ENCODE assay signal across 23 cellular contexts in the genomic region with DNA sequence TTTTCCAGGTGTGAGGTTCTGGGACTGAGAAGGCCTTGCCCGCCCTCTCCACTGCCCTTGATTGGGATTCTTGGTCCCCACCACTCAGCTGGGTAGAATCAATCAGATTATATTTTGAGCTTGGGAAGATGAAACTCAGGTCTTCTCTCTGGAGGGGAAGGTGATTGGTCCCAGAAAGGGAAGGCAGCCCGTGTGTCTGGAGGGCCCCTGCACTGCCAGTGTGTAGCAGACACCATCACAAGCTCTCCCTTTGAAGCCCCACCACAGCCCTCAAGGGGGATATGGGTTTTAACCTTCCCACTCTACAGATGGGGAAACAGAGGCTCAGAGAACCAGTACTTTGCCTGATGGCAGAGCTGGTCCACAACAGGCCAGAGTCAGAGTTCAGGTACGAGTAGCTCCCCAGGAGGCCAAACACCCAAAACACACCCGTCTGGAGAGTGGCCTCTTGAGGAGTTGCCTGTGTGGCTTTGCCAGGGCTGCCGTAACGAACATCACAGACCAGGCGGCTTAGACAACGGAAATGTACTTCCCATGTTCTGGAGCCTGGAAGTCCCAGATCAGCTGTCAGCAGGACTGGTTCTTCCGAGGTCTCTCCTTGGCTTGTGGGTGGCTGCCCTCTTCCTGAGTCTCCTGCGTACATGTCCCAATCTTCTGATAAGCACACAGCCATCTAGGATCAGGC.
"Had no signal": no experiment of that assay in that cellular context is flagged by ENCODE, and none has a peak within 500 bp of the region (broad histone marks: within the 10 kb centered on the region; RNA-seq: fewer than 3 reads in every experiment).

No MANE protein-coding gene starts in this region.

- ATAC-seq: activated T-cell treated with anti-CD3 and anti-CD28 coated beads, Interleukin-2, amount 50 U/mL, for 4 hours; SK-N-SH treated with all-trans-retinoic acid at 6 μM for 48 hours; WTC11 had no signal

- H3K4me1 ChIP-seq: Peyer's patch had no signal

- H3K27ac Mint-ChIP-seq: activated naive CD4-positive, alpha-beta T cell treated with anti-CD3 and anti-CD28 coated beads, Interleukin-2, amount 10 ng/mL, durations not matched to agents 7 days and 5 days; activated naive CD8-positive, alpha-beta T cell treated with anti-CD3 and anti-CD28 coated beads for 36 hours; T-helper 2 cell treated with Interferon-gamma antibody and Interleukin-4, amounts not matched to agents 5 μg/mL and 100 μg/mL, for 36 hours; WTC11 had no signal

- DNase-seq: activated CD4-positive, alpha-beta T cell treated with anti-CD3 and anti-CD28 coated beads for 48 hours; activated CD4-positive, alpha-beta T cell treated with anti-CD3 and anti-CD28 coated beads, Interleukin-2, amount 50 U/mL, for 48 hours; activated CD4-positive, CD25-positive, alpha-beta regulatory T cell treated with anti-CD3 and anti-CD28 coated beads, Interleukin-2, amount 50 U/mL, for 72 hours; activated gamma-delta T cell treated with Interleukin-2 at 50 U/mL for 16 hours; activated naive CD4-positive, alpha-beta T cell treated with anti-CD3 and anti-CD28 coated beads, Interleukin-2, amount 10 ng/mL, durations not matched to agents 7 days and 5 days; activated naive CD8-positive, alpha-beta T cell treated with anti-CD3 and anti-CD28 coated beads for 36 hours; activated T-cell treated with anti-CD3 and anti-CD28 coated beads, Interleukin-2, amount 50 U/mL, for 4 hours; Kasumi-1; KBM-7; NCI-H1048; NCI-H146; NCI-H187 treated with DMSO at 0.1 percent for 48 hours; NCI-H2081 treated with DMSO at 0.1 percent for 48 hours; NCI-H446; NCI-H524; SHP77; SW 1271 had no signal

- H3K36me3 ChIP-seq: Peyer's patch, SJSA1 had no signal

- H3K9me3 ChIP-seq: Peyer's patch, SJSA1 had no signal

- H3K4me1 Mint-ChIP-seq: activated naive CD4-positive, alpha-beta T cell treated with anti-CD3 and anti-CD28 coated beads, Interleukin-2, amount 10 ng/mL, durations not matched to agents 7 days and 5 days; activated naive CD8-positive, alpha-beta T cell treated with anti-CD3 and anti-CD28 coated beads for 36 hours; WTC11 had no signal

- H3K9me3 Mint-ChIP-seq: activated naive CD4-positive, alpha-beta T cell treated with anti-CD3 and anti-CD28 coated beads, Interleukin-2, amount 10 ng/mL, durations not matched to agents 7 days and 5 days; activated naive CD8-positive, alpha-beta T cell treated with anti-CD3 and anti-CD28 coated beads for 36 hours; activated T-cell treated with anti-CD3 and anti-CD28 coated beads, Interleukin-2, amount 50 U/mL, for 4 hours; T-helper 2 cell treated with Interferon-gamma antibody and Interleukin-4, amounts not matched to agents 5 μg/mL and 100 μg/mL, for 36 hours; WTC11 had no signal

- H3K4me3 Mint-ChIP-seq: activated naive CD4-positive, alpha-beta T cell treated with anti-CD3 and anti-CD28 coated beads, Interleukin-2, amount 10 ng/mL, durations not matched to agents 7 days and 5 days; activated naive CD8-positive, alpha-beta T cell treated with anti-CD3 and anti-CD28 coated beads for 36 hours; activated T-cell treated with anti-CD3 and anti-CD28 coated beads, Interleukin-2, amount 50 U/mL, for 4 hours; T-helper 2 cell treated with Interferon-gamma antibody and Interleukin-4, amounts not matched to agents 5 μg/mL and 100 μg/mL, for 36 hours; WTC11 had no signal

- H3K36me3 Mint-ChIP-seq: activated naive CD4-positive, alpha-beta T cell treated with anti-CD3 and anti-CD28 coated beads, Interleukin-2, amount 10 ng/mL, durations not matched to agents 7 days and 5 days; activated naive CD8-positive, alpha-beta T cell treated with anti-CD3 and anti-CD28 coated beads for 36 hours; WTC11 had no signal

- H3K27ac ChIP-seq: Peyer's patch, RWPE1, SJSA1 had no signal

- H3K27me3 Mint-ChIP-seq: activated naive CD4-positive, alpha-beta T cell treated with anti-CD3 and anti-CD28 coated beads, Interleukin-2, amount 10 ng/mL, durations not matched to agents 7 days and 5 days; activated naive CD8-positive, alpha-beta T cell treated with anti-CD3 and anti-CD28 coated beads for 36 hours had no signal

- H3K4me3 ChIP-seq: Peyer's patch, SJSA1 had no signal

- H3K27me3 ChIP-seq: Peyer's patch, SJSA1 had no signal
